4 cellular contexts compared by ENCODE assay signal in genomic region chr11:33094157-33094556, GRCh38.
TF ChIP-seq lines count a peak whose summit lies in the region.

No MANE protein-coding gene starts in this region.

TF ChIP-seq in HepG2, 621 proteins besides CTCF, POLR2A, EP300 and RAD21:
- TF ChIP-seq ATF7 (IDR thresholded peaks at IDR 0.05) (peak; percentile 44; the same call in 1 of the 2 replicates), ATF7 (CRISPR knock-in tag; IDR thresholded peaks at IDR 0.05) (no peak), CEBPB (IDR thresholded peaks at IDR 0.05; ENCODE audit: borderline replicate concordance, low read depth, low read length) (peak; percentile 37; the same call in 1 of the 2 replicates), ZNF20 (CRISPR knock-in tag; IDR thresholded peaks at IDR 0.05) (no peak)

TF ChIP-seq in GM12891, 5 proteins besides CTCF, POLR2A, EP300 and RAD21:
- no peak for TF ChIP-seq SPI1 (IDR thresholded peaks at IDR 0.05; ENCODE audit: low read depth, low read length)

TF ChIP-seq in IMR-90, 13 proteins besides CTCF, POLR2A, EP300 and RAD21:
- TF ChIP-seq CEBPB (IDR thresholded peaks at IDR 0.05; ENCODE audit: low read depth, low read length) (peak; percentile 56), ELK1 (IDR thresholded peaks at IDR 0.05; ENCODE audit: borderline replicate concordance, low read depth, low read length) (no peak)

TF ChIP-seq in K562, 482 proteins besides CTCF, POLR2A, EP300 and RAD21:
- TF ChIP-seq CCNT2 (IDR thresholded peaks at IDR 0.05; ENCODE audit: borderline replicate concordance, extremely low read depth, insufficient read length, low read depth, low read length) (no peak), ZNF175 (CRISPR knock-in tag; IDR thresholded peaks at IDR 0.05; ENCODE audit: low read depth) (no peak), TEAD4 (IDR thresholded peaks at IDR 0.05; ENCODE audit: low read length) (no peak), TEAD4 (CRISPR knock-in tag; IDR thresholded peaks at IDR 0.05; ENCODE audit: borderline replicate concordance) (no peak), PKNOX1 (IDR thresholded peaks at IDR 0.05) (no peak), SNRNP70 (optimal IDR thresholded peaks at IDR 0.05; ENCODE audit: low read depth, low read length) (no peak), ELF4 (CRISPR knock-in tag; IDR thresholded peaks at IDR 0.05) (no peak), XRCC4 (IDR thresholded peaks at IDR 0.05; ENCODE audit: extremely low read depth, insufficient read depth, insufficient read length) (no peak), HOXB6 (CRISPR knock-in tag; IDR thresholded peaks at IDR 0.05; ENCODE audit: borderline replicate concordance) (no peak), CREB5 (CRISPR knock-in tag; IDR thresholded peaks at IDR 0.05) (no peak), ZBTB34 (CRISPR knock-in tag; IDR thresholded peaks at IDR 0.05) (no peak), AFF1 (IDR thresholded peaks at IDR 0.05; ENCODE audit: low read depth in 1 of 2, partially characterized antibody in 2 of 2) (no peak), CHD2 (IDR thresholded peaks at IDR 0.05; ENCODE audit: low read depth, low read length) (no peak), MEIS2 (IDR thresholded peaks at IDR 0.05; ENCODE audit: partially characterized antibody) (no peak), NFYB (IDR thresholded peaks at IDR 0.05; ENCODE audit: extremely low read depth, insufficient read length) (no peak), RHOXF2B (CRISPR knock-in tag; conservative IDR thresholded peaks at IDR 0.05) (no peak), CEBPB (tag; IDR thresholded peaks at IDR 0.05) (peak; percentile 10; the same call in 1 of the 2 replicates), NFE2 (IDR thresholded peaks at IDR 0.05; ENCODE audit: low read depth) (no peak), FOXP1 (CRISPR knock-in tag; IDR thresholded peaks at IDR 0.05) (no peak), CEBPG (CRISPR knock-in tag; IDR thresholded peaks at IDR 0.05) (no peak), CEBPG (tag; conservative IDR thresholded peaks at IDR 0.05 in 1 of 2, IDR thresholded peaks at IDR 0.05 in 1 of 2) (peak; percentile 42 to 51; a peak in 1 of 4 replicates), BHLHE40 (IDR thresholded peaks at IDR 0.05; ENCODE audit: low read length) (no peak), ATF4 (CRISPR knock-in tag; IDR thresholded peaks at IDR 0.05) (no peak), ATF3 (IDR thresholded peaks at IDR 0.05) (peak; percentile 77), ATF3 (CRISPR knock-in tag; conservative IDR thresholded peaks at IDR 0.05) (no peak), ZSCAN29 (IDR thresholded peaks at IDR 0.05) (no peak), MGA (IDR thresholded peaks at IDR 0.05) (no peak)
